11 cellular contexts compared by ENCODE assay signal in genomic region chr22:48663297-48663696, GRCh38.
DNase-seq lines count a peak whose midpoint lies in the region; ATAC-seq, FAIRE-seq and TF ChIP-seq lines count a peak whose summit lies in the region.
"Had no signal": no experiment of that assay in that cellular context is flagged by ENCODE, and none has a peak within 500 bp of the region (broad histone marks: within the 10 kb centered on the region; RNA-seq: fewer than 3 reads in every experiment).

No MANE protein-coding gene starts in this region.

- CTCF ChIA-PET in MCF 10A (lab: Yijun Ruan, JAX) (no interaction called here), H1 (lab: Charles Lee; ENCODE audit: partially characterized antibody) (interaction anchor here (0.6 to 2.3 kb wide), 15 partner anchors 9 to 407 kb away, joined by 3 to 12 read pairs (median 4); no protein-coding TSS in a partner anchor)

- H2BK15ac ChIP-seq in H1 (ENCODE audit: low read length): no peak overlapping the region

- H3K4me3 Mint-ChIP-seq in MCF 10A (ENCODE audit: unreplicated experiment): no peak overlapping the region
- H3K4me3 Mint-ChIP-seq in T-helper 2 cell treated with Interferon-gamma antibody and Interleukin-4, amounts not matched to agents 5 μg/mL and 100 μg/mL, for 36 hours: no peak overlapping the region
- H3K4me3 Mint-ChIP-seq: activated CD4-positive, alpha-beta T cell treated with anti-CD3 and anti-CD28 coated beads, Interleukin-2, amount 10 ng/mL, durations not matched to agents 7 days and 5 days had no signal

- no peak overlapping the region for H3K4me3 ChIP-seq in breast epithelium
- H3K4me3 ChIP-seq in H1 (ENCODE audit: extremely low read depth in 1 of 4, insufficient read depth in 2 of 4, low read depth in 3 of 4, low read length in 4 of 4): no peak overlapping the region
- H3K4me3 ChIP-seq in small intestine (ENCODE audit: low read depth in 1 of 2, low read length in 2 of 2): no peak overlapping the region

- H3K4ac ChIP-seq in H1 (replicated peaks; ENCODE audit: insufficient read length, low read depth, low read length): no peak overlapping the region

- H4K91ac ChIP-seq in H1 (replicated peaks; ENCODE audit: insufficient read length, low read length): no peak overlapping the region

- no peaks in the 10 kb centered on the region for H3K36me3 Mint-ChIP-seq in MCF 10A (ENCODE audit: insufficient read depth, unreplicated experiment)
- no peaks in the 10 kb centered on the region for H3K36me3 Mint-ChIP-seq in T-helper 2 cell treated with Interferon-gamma antibody and Interleukin-4, amounts not matched to agents 5 μg/mL and 100 μg/mL, for 36 hours (ENCODE audit: low read depth)

- POLR2A ChIA-PET in MCF 10A (lab: Yijun Ruan, JAX) (no interaction called here), H1 (lab: Charles Lee; ENCODE audit: partially characterized antibody) (no interaction called here)

- H3K56ac ChIP-seq in H1 (replicated peaks; ENCODE audit: insufficient read length, low read depth, low read length): no peak overlapping the region

- WGBS in H1 (ENCODE audit: extremely low coverage in 1 of 2, insufficient coverage in 1 of 2, insufficient read length in 1 of 2, insufficient replicate concordance in 2 of 2, low coverage in 1 of 2, low lambda C conversion rate in 2 of 2, missing lambda C conversion rate in 1 of 2), 2 experiments: 78% methylated on average over 5 of the region's 5 CpGs; no CpG with 5 or more reads in 1 of the 2 experiments
- 24 to 54% (median 34%) methylated on average over 5 of the region's 5 CpGs for WGBS in small intestine, 3 donors

- H2AFZ ChIP-seq in H1 (ENCODE audit: low read length): no peak overlapping the region

- H3K79me1 ChIP-seq in H1 (ENCODE audit: low read depth, low read length): no peaks in the 10 kb centered on the region; the same call in 1 of the 2 replicates

- no peaks in the 10 kb centered on the region for H3K27me3 ChIP-seq in breast epithelium
- no peaks in the 10 kb centered on the region for H3K27me3 ChIP-seq in H1 (replicated peaks in 1 of 4; ENCODE audit: control insufficient read depth in 3 of 4, extremely low read depth in 1 of 4, insufficient read depth in 3 of 4, low read length in 3 of 4)
- no peaks in the 10 kb centered on the region for H3K27me3 ChIP-seq in small intestine (ENCODE audit: control insufficient read depth in 2 of 2, insufficient read depth in 2 of 2, low read length in 2 of 2)

- FAIRE-seq in H1 (lab: Jason Lieb, UNC) (peak; percentile 71), small intestine (lab: Jason Lieb, UNC) (no peak)

- no peaks in the 10 kb centered on the region for H3K79me2 ChIP-seq in H1 (ENCODE audit: control insufficient read depth in 1 of 2, insufficient read depth in 2 of 2, low read length in 2 of 2)

- H3K36me3 ChIP-seq in breast epithelium (no peaks in the 10 kb centered on the region), H1 (ENCODE audit: control insufficient read depth in 2 of 4, insufficient read depth in 4 of 4, low read length in 3 of 4) (no peaks in the 10 kb centered on the region), small intestine (ENCODE audit: control insufficient read depth in 2 of 2, insufficient read depth in 2 of 2, low read length in 2 of 2) (no peaks in the 10 kb centered on the region)

- peaks cover 16% of the 10 kb centered on the region for H3K9me3 Mint-ChIP-seq in MCF 10A (ENCODE audit: unreplicated experiment)
- peaks cover 22% of the 10 kb centered on the region for H3K9me3 Mint-ChIP-seq in T-helper 2 cell treated with Interferon-gamma antibody and Interleukin-4, amounts not matched to agents 5 μg/mL and 100 μg/mL, for 36 hours

- H4K5ac ChIP-seq in H1 (ENCODE audit: insufficient read length, low read depth, low read length): no peak overlapping the region

- no peak overlapping the region for H3K14ac ChIP-seq in H1 (ENCODE audit: insufficient read length)

- no peak overlapping the region for H3K23ac ChIP-seq in H1 (ENCODE audit: insufficient read length)

- no peak overlapping the region for H3K18ac ChIP-seq in H1 (ENCODE audit: extremely low read depth, low read length)

- H2BK120ac ChIP-seq in H1 (replicated peaks; ENCODE audit: low read depth, low read length): no peak overlapping the region

- H3K4me2 ChIP-seq in H1 (ENCODE audit: insufficient read depth in 1 of 2, low read depth in 2 of 2, low read length in 2 of 2): no peak overlapping the region

- ATAC-seq in GM21381 (IDR thresholded peaks at IDR 0.05; ENCODE audit: unreplicated experiment): no peak

- no peaks in the 10 kb centered on the region for H3K4me1 ChIP-seq in breast epithelium
- no peaks in the 10 kb centered on the region; a peak in 1 of 7 replicates for H3K4me1 ChIP-seq in H1 (replicated peaks in 1 of 4; ENCODE audit: control insufficient read depth in 3 of 4, insufficient read depth in 4 of 4, low read length in 3 of 4)
- H3K4me1 ChIP-seq in small intestine (ENCODE audit: control insufficient read depth in 2 of 2, insufficient read depth in 1 of 2, low read depth in 1 of 2, low read length in 1 of 2): no peaks in the 10 kb centered on the region

- no peak overlapping the region for H2BK20ac ChIP-seq in H1 (ENCODE audit: low read length)

- BruUV-seq in MCF 10A (replicated peaks; lab: Mats Ljungman, UMichigan): no TSS peak

- no peaks in the 10 kb centered on the region for H3K27me3 Mint-ChIP-seq in MCF 10A (ENCODE audit: insufficient read depth, unreplicated experiment)
- no peaks in the 10 kb centered on the region for H3K27me3 Mint-ChIP-seq in T-helper 2 cell treated with Interferon-gamma antibody and Interleukin-4, amounts not matched to agents 5 μg/mL and 100 μg/mL, for 36 hours (ENCODE audit: low read depth)
- H3K27me3 Mint-ChIP-seq: activated CD4-positive, alpha-beta T cell treated with anti-CD3 and anti-CD28 coated beads, Interleukin-2, amount 10 ng/mL, durations not matched to agents 7 days and 5 days had no signal

- DNase-seq in MCF 10A (ENCODE audit: unreplicated experiment) (no peak), breast epithelium (ENCODE audit: low spot score in 2 of 2) (no peak), NCI-H146 (lab: John Stamatoyannopoulos, UW) (peak; percentile 21), H1 (ENCODE audit: low read depth in 1 of 2, low spot score in 2 of 2) (no peak), small intestine (peak; percentile 40), NK-92 (lab: John Stamatoyannopoulos, UW; ENCODE audit: unreplicated experiment) (no peak)
- DNase-seq in T-helper 2 cell treated with Interferon-gamma antibody and Interleukin-4, amounts not matched to agents 5 μg/mL and 100 μg/mL, for 36 hours (ENCODE audit: low spot score): no peak
- DNase-seq: activated CD4-positive, alpha-beta T cell treated with anti-CD3 and anti-CD28 coated beads, Interleukin-2, amount 10 ng/mL, durations not matched to agents 7 days and 5 days; NCI-H2107; nucleus accumbens had no signal

- H3K27ac ChIP-seq in breast epithelium (no peak overlapping the region), H1 (ENCODE audit: low read depth, low read length) (no peak overlapping the region), small intestine (ENCODE audit: low read depth in 1 of 2, low read length in 1 of 2) (no peak overlapping the region)

- no peak for TF ChIP-seq POLR2A in breast epithelium (IDR thresholded peaks at IDR 0.05)
- TF ChIP-seq POLR2A in H1 (IDR thresholded peaks at IDR 0.05; ENCODE audit: control extremely low read depth in 1 of 2, low read depth in 2 of 2, low read length in 2 of 2): no peak

- H4K8ac ChIP-seq in H1 (ENCODE audit: extremely low read depth, insufficient read depth, low read length): no peak overlapping the region

- H4K20me1 ChIP-seq in H1 (replicated peaks in 1 of 2; ENCODE audit: control insufficient read depth in 1 of 2, insufficient read depth in 2 of 2, low read length in 2 of 2): peaks cover 0 to 3% of the 10 kb centered on the region in 2 experiments

- no peak overlapping the region for H2AK5ac ChIP-seq in H1 (ENCODE audit: low read depth, low read length)

- H2BK12ac ChIP-seq in H1 (ENCODE audit: low read depth, low read length): no peak overlapping the region

- intact Hi-C loops in MCF 10A (cut with micrococcal nuclease) (no loop called here), breast epithelium (cut with DNase I; ENCODE audit: low total_unique reads) (no loop called here)

- TF ChIP-seq EP300 in H1 (IDR thresholded peaks at IDR 0.05; ENCODE audit: borderline replicate concordance in 1 of 2, low read depth in 2 of 2, low read length in 2 of 2): no peak

- H3K9me3 ChIP-seq in breast epithelium (peaks cover 0 to 5% of the 10 kb centered on the region in 2 donors), H1 (ENCODE audit: insufficient read depth in 2 of 2, low read depth in 1 of 2, low read length in 1 of 2) (peaks cover 7 to 12% of the 10 kb centered on the region in 2 experiments), small intestine (ENCODE audit: control insufficient read depth, low read depth) (no peaks in the 10 kb centered on the region)

- no peak overlapping the region for H3K27ac Mint-ChIP-seq in MCF 10A (ENCODE audit: low read depth, unreplicated experiment)
- H3K27ac Mint-ChIP-seq in T-helper 2 cell treated with Interferon-gamma antibody and Interleukin-4, amounts not matched to agents 5 μg/mL and 100 μg/mL, for 36 hours: no peak overlapping the region
- H3K27ac Mint-ChIP-seq: activated CD4-positive, alpha-beta T cell treated with anti-CD3 and anti-CD28 coated beads, Interleukin-2, amount 10 ng/mL, durations not matched to agents 7 days and 5 days had no signal

- no peak overlapping the region for H2BK5ac ChIP-seq in H1 (ENCODE audit: low read depth, low read length)

- peak; percentile 78 to 80 for TF ChIP-seq RAD21 in H1 (IDR thresholded peaks at IDR 0.05 in 1 of 2, conservative IDR thresholded peaks at IDR 0.05 in 1 of 2; ENCODE audit: low read depth in 2 of 2, low read length in 2 of 2)

- H3K9ac ChIP-seq in H1 (replicated peaks in 1 of 4; ENCODE audit: extremely low read depth in 1 of 4, low read depth in 3 of 4, low read length in 3 of 4): no peak overlapping the region

- H3K23me2 ChIP-seq in H1 (ENCODE audit: low read depth, low read length): no peaks in the 10 kb centered on the region

- TF ChIP-seq CTCF in MCF 10A (IDR thresholded peaks at IDR 0.05; ENCODE audit: unreplicated experiment) (peak; percentile 34), breast epithelium (IDR thresholded peaks at IDR 0.05) (no peak), H1 (IDR thresholded peaks at IDR 0.05; ENCODE audit: control extremely low read depth in 1 of 3, insufficient read depth in 1 of 3, low read depth in 1 of 3, low read length in 3 of 3) (peak; percentile 44 to 88 (median 73))

- no peaks in the 10 kb centered on the region for H3K4me1 Mint-ChIP-seq in MCF 10A (ENCODE audit: insufficient read depth, unreplicated experiment)
- no peaks in the 10 kb centered on the region for H3K4me1 Mint-ChIP-seq in T-helper 2 cell treated with Interferon-gamma antibody and Interleukin-4, amounts not matched to agents 5 μg/mL and 100 μg/mL, for 36 hours (ENCODE audit: low read depth)
- H3K4me1 Mint-ChIP-seq: activated CD4-positive, alpha-beta T cell treated with anti-CD3 and anti-CD28 coated beads, Interleukin-2, amount 10 ng/mL, durations not matched to agents 7 days and 5 days had no signal

TF ChIP-seq in H1, 55 proteins besides CTCF, POLR2A, EP300 and RAD21:
- TF ChIP-seq CBX5 (IDR thresholded peaks at IDR 0.05; ENCODE audit: low read depth, low read length): no peak
- TF ChIP-seq SAP30 (IDR thresholded peaks at IDR 0.05; ENCODE audit: insufficient read depth, insufficient replicate concordance, low read length): no peak
- peak; percentile 35; the same call in 1 of the 2 replicates for TF ChIP-seq GABPA (IDR thresholded peaks at IDR 0.05; ENCODE audit: borderline replicate concordance, insufficient read depth, low read length)

Comparison
In these comparisons a context has a peak if more than half of its experiments do, and no peak if none do; other contexts are left out.
1. CTCF ChIP-seq: peak in MCF 10A (single experiment) and H1 (3 of 3); none in breast epithelium (0 of 3).
2. DNase-seq: peak in NCI-H146 (single experiment) and small intestine (single experiment); none in MCF 10A (single experiment), breast epithelium (0 of 2), H1 (0 of 2), T-helper 2 cell treated with Interferon-gamma antibody and Interleukin-4, amounts not matched to agents 5 μg/mL and 100 μg/mL, for 36 hours (single experiment) and NK-92 (single experiment).